8 cellular contexts compared by ENCODE assay signal in genomic region chr1:218674280-218674773, GRCh38.
DNase-seq lines count a peak whose midpoint lies in the region; ATAC-seq and TF ChIP-seq lines count a peak whose summit lies in the region.

No MANE protein-coding gene starts in this region.

- H3K36me3 ChIP-seq in liver (ENCODE audit: control insufficient read depth in 4 of 4, insufficient read depth in 3 of 4, low read depth in 1 of 4, low read length in 3 of 4): no peaks in the 10 kb centered on the region

- no peak overlapping the region for H3K27ac ChIP-seq in liver (ENCODE audit: low read depth in 1 of 2, low read length in 2 of 2)

- DNase-seq in ACHN: peak; percentile 98
- DNase-seq in cardiac fibroblast (ENCODE audit: low read depth in 2 of 2): peak; percentile 88 to 90
- no peak for DNase-seq in HUDEP-2 (lab: John Stamatoyannopoulos, UW; ENCODE audit: unreplicated experiment in 76 of 76)
- DNase-seq in MV-4-11 (lab: John Stamatoyannopoulos, UW): no peak
- no peak for DNase-seq in activated T-cell treated with anti-CD3 and anti-CD28 coated beads for 4 hours

- no peak for ATAC-seq in HG03378 (IDR thresholded peaks at IDR 0.05; ENCODE audit: unreplicated experiment)

- peak overlapping the region in 1 of 2 donors; percentile 24 for H3K4me3 ChIP-seq in cardiac fibroblast (replicated peaks in 1 of 2; ENCODE audit: low read depth in 2 of 2, low read length in 2 of 2)
- no peak overlapping the region for H3K4me3 ChIP-seq in liver (ENCODE audit: low read depth in 1 of 3, low read length in 3 of 3)

- no peak overlapping the region for H3K9ac ChIP-seq in liver (ENCODE audit: low read depth in 1 of 2, low read length in 2 of 2)

- peak; percentile 50; the same call in 1 of the 2 replicates for TF ChIP-seq EP300 in Ishikawa (IDR thresholded peaks at IDR 0.05; ENCODE audit: borderline replicate concordance)

- no peaks in the 10 kb centered on the region for H3K27me3 ChIP-seq in liver (ENCODE audit: control insufficient read depth in 4 of 4, insufficient read depth in 4 of 4, low read length in 3 of 4)

- in situ Hi-C loops in ACHN (cut with HindIII; ENCODE audit: low pct_ligation_motif_present, low pct_unique_long_range_greater_than_20kb, low sequenced_read_pairs): loop anchor here (25.0 kb wide), 1 partner anchor 187 kb away; no protein-coding TSS in a partner anchor

- TF ChIP-seq CTCF in cardiac fibroblast (IDR thresholded peaks at IDR 0.05; ENCODE audit: low read depth, low read length) (peak; percentile 25), liver (IDR thresholded peaks at IDR 0.05; ENCODE audit: low read depth, low read length, missing input control) (no peak)

- no peaks in the 10 kb centered on the region for H3K4me1 ChIP-seq in liver (ENCODE audit: control insufficient read depth in 4 of 4, insufficient read depth in 4 of 4, low read length in 3 of 4)

- TF ChIP-seq RAD21 in Ishikawa (IDR thresholded peaks at IDR 0.05; ENCODE audit: low read depth) (0 out of 2 replicates have a peak, but pooled peaks have one; percentile 3), liver (IDR thresholded peaks at IDR 0.05) (peak; percentile 19 to 35)

- no peaks in the 10 kb centered on the region for H3K9me3 ChIP-seq in liver (ENCODE audit: control insufficient read depth in 4 of 4, low read length in 3 of 4)

- WGBS in liver: 39% methylated on average over 9 of the region's 9 CpGs

TF ChIP-seq in Ishikawa, 13 proteins besides CTCF, POLR2A, EP300 and RAD21:
- TF ChIP-seq TAF1 (IDR thresholded peaks at IDR 0.05; ENCODE audit: low read depth) (no peak), TEAD4 (IDR thresholded peaks at IDR 0.05) (peak; percentile 84), CREB1 (IDR thresholded peaks at IDR 0.05; ENCODE audit: low read depth) (no peak), TCF12 (IDR thresholded peaks at IDR 0.05; ENCODE audit: low read depth) (peak; percentile 40), EGR1 (IDR thresholded peaks at IDR 0.05) (no peak)

TF ChIP-seq in liver, 16 proteins besides CTCF, POLR2A, EP300 and RAD21:
- TF ChIP-seq ATF3 (IDR thresholded peaks at IDR 0.05) (no peak), SP1 (IDR thresholded peaks at IDR 0.05) (no peak), YY1 (IDR thresholded peaks at IDR 0.05) (no peak)

Comparison
In these comparisons a context has a peak if more than half of its experiments do, and no peak if none do; other contexts are left out.
1. DNase-seq: peak in ACHN (single experiment) and cardiac fibroblast (2 of 2); none in HUDEP-2 (0 of 76), MV-4-11 (single experiment) and activated T-cell treated with anti-CD3 and anti-CD28 coated beads for 4 hours (single experiment).